In the genomic region with DNA sequence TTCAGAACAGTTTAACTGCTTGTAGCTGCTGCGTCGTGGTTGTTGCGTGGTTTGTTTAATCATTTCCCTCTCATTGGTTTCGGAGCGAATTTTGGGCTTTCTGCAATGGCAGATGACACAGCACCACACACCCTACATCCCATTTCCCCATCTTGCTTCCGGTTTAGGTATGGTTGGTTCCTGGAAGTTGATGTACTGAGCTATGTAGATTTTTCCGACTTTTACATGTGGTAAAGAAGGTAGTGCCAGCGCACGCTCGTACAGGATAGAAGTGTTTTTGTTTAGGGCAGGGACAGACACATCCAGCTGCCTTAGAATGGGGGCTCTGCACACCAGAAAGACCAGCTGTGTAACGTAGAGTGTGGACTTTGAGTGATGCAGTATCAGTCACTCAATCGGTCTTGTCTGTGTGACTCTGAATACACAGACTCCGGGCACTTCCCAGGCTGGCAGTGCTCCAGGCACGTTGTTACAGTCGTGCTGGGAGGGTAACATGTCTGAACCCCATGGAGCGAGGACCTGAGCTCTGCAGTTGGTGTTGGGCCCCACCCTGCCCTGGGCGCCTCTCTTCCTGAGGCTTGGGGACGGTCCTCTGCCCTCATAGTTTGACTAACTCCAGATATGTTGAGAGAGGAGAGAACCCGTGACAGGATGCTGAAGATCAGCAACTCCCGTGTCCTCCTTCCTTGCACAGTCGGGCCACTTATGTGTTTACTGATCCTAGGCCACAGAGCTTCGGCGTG, we compare ENCODE assay signal across 13 cellular contexts.
DNase-seq lines count a peak whose midpoint lies in the region; ATAC-seq and TF ChIP-seq lines count a peak whose summit lies in the region.
"Had no signal": no experiment of that assay in that cellular context is flagged by ENCODE, and none has a peak within 500 bp of the region (broad histone marks: within the 10 kb centered on the region; RNA-seq: fewer than 3 reads in every experiment).

No MANE protein-coding gene starts in this region.

- H3K4me3 ChIP-seq in BLaER1 treated with 17β-estradiol and CSF1 and Interleukin-3, amounts not matched to agents 10 nM and 100 nM, result no peak overlapping the region
- no peak overlapping the region for H3K4me3 ChIP-seq in HEK293 (ENCODE audit: low read depth, low read length)
- H3K4me3 ChIP-seq: ascending aorta had no signal

- CTCF ChIA-PET in HEK293 (lab: Yijun Ruan, JAX), result interaction anchor here (0.6 kb wide), 2 partner anchors 32 to 318 kb away, joined by 3 read pairs; no protein-coding TSS in a partner anchor
- CTCF ChIA-PET in activated CD4-positive, alpha-beta memory T cell treated with anti-CD3 and anti-CD28 coated beads, Interleukin-2, amount 10 ng/mL, durations not matched to agents 7 days and 5 days (lab: Charles Lee), result interaction anchor here (1.1 to 1.8 kb wide), 7 partner anchors 13 to 80 kb away, joined by 3 to 6 read pairs (median 3); no protein-coding TSS in a partner anchor

- peaks cover 78% of the 10 kb centered on the region for H3K4me1 Mint-ChIP-seq in activated CD4-positive, alpha-beta memory T cell treated with anti-CD3 and anti-CD28 coated beads, Interleukin-2, amount 10 ng/mL, durations not matched to agents 7 days and 5 days

- no peaks in the 10 kb centered on the region for H3K9me3 ChIP-seq in BLaER1 treated with 17β-estradiol and CSF1 and Interleukin-3, amounts not matched to agents 10 nM and 100 nM (replicated peaks in 1 of 11)
- no peaks in the 10 kb centered on the region for H3K9me3 ChIP-seq in HEK293 (ENCODE audit: control insufficient read depth, insufficient read depth, low read depth, low read length)
- H3K9me3 ChIP-seq: ascending aorta had no signal

- H3K4me3 Mint-ChIP-seq in activated CD4-positive, alpha-beta memory T cell treated with anti-CD3 and anti-CD28 coated beads, Interleukin-2, amount 10 ng/mL, durations not matched to agents 7 days and 5 days, result peak overlapping the region; percentile 21

- H3K27ac ChIP-seq in BLaER1 treated with 17β-estradiol and CSF1 and Interleukin-3, amounts not matched to agents 10 nM and 100 nM, result peak overlapping the region in 3 of 11 experiments; percentile 15 to 52 (median 26); a peak in 3 of 22 replicates
- H3K27ac ChIP-seq in HEK293 (ENCODE audit: extremely low read depth, low read depth, low read length), result no peak overlapping the region
- H3K27ac ChIP-seq: ascending aorta, WERI-Rb-1 had no signal

- peak overlapping the region; percentile 87 for H3K27ac Mint-ChIP-seq in activated CD4-positive, alpha-beta memory T cell treated with anti-CD3 and anti-CD28 coated beads, Interleukin-2, amount 10 ng/mL, durations not matched to agents 7 days and 5 days

- POLR2A ChIA-PET in HEK293 (lab: Yijun Ruan, JAX), result no interaction called here
- POLR2A ChIA-PET in activated CD4-positive, alpha-beta memory T cell treated with anti-CD3 and anti-CD28 coated beads, Interleukin-2, amount 10 ng/mL, durations not matched to agents 7 days and 5 days (lab: Charles Lee), result interaction anchor here (0.7 to 3.9 kb wide), 19 partner anchors 9 to 365 kb away, joined by 3 to 26 read pairs (median 4); no protein-coding TSS in a partner anchor

- H3K9me3 Mint-ChIP-seq in activated CD4-positive, alpha-beta memory T cell treated with anti-CD3 and anti-CD28 coated beads, Interleukin-2, amount 10 ng/mL, durations not matched to agents 7 days and 5 days, result peaks cover 5% of the 10 kb centered on the region

- DNase-seq in activated CD4-positive, alpha-beta memory T cell treated with anti-CD3 and anti-CD28 coated beads, Interleukin-2, amount 10 ng/mL, durations not matched to agents 7 days and 5 days, result peak; percentile 46
- DNase-seq in lung microvascular endothelial cell (ENCODE audit: low read depth in 2 of 2), result peak; percentile 36 to 45
- DNase-seq: NCI-H1694, PC-3, small intestine, WERI-Rb-1 had no signal

- H3K27me3 ChIP-seq in BLaER1 treated with 17β-estradiol and CSF1 and Interleukin-3, amounts not matched to agents 10 nM and 100 nM, result peaks cover 9 to 73% (median 57%) of the 10 kb centered on the region in 11 experiments; a peak in 21 of 22 replicates
- H3K27me3 ChIP-seq: ascending aorta had no signal

- no peak overlapping the region for H3K9ac ChIP-seq in BLaER1 treated with 17β-estradiol and CSF1 and Interleukin-3, amounts not matched to agents 10 nM and 100 nM

- H4K20me1 ChIP-seq in BLaER1 treated with 17β-estradiol and CSF1 and Interleukin-3, amounts not matched to agents 10 nM and 100 nM, result peaks cover 30 to 95% (median 90%) of the 10 kb centered on the region in 11 experiments; a peak in 21 of 22 replicates

- H3K27me3 Mint-ChIP-seq in activated CD4-positive, alpha-beta memory T cell treated with anti-CD3 and anti-CD28 coated beads, Interleukin-2, amount 10 ng/mL, durations not matched to agents 7 days and 5 days, result no peaks in the 10 kb centered on the region

- peaks cover 0 to 33% (median 16%) of the 10 kb centered on the region in 10 experiments; a peak in 14 of 20 replicates for H3K4me1 ChIP-seq in BLaER1 treated with 17β-estradiol and CSF1 and Interleukin-3, amounts not matched to agents 10 nM and 100 nM
- peaks cover 10% of the 10 kb centered on the region for H3K4me1 ChIP-seq in HEK293 (ENCODE audit: control insufficient read depth, insufficient read depth, low read length)
- H3K4me1 ChIP-seq: ascending aorta had no signal

- no peak for TF ChIP-seq CTCF in HEK293 (tag by site-specific recombination; IDR thresholded peaks at IDR 0.05)

- peaks cover 83% of the 10 kb centered on the region for H3K36me3 Mint-ChIP-seq in activated CD4-positive, alpha-beta memory T cell treated with anti-CD3 and anti-CD28 coated beads, Interleukin-2, amount 10 ng/mL, durations not matched to agents 7 days and 5 days (ENCODE audit: low read depth)

- ATAC-seq in HG03039 (IDR thresholded peaks at IDR 0.05; ENCODE audit: unreplicated experiment), result no peak
- no peak for ATAC-seq in GM21447 (IDR thresholded peaks at IDR 0.05; ENCODE audit: unreplicated experiment)
- no peak for ATAC-seq in GM18517 (IDR thresholded peaks at IDR 0.05; ENCODE audit: unreplicated experiment)
- ATAC-seq in GM19463 (IDR thresholded peaks at IDR 0.05; ENCODE audit: unreplicated experiment), result no peak
- ATAC-seq: PC-3 had no signal

- peaks cover 10 to 65% (median 41%) of the 10 kb centered on the region in 11 experiments for H3K36me3 ChIP-seq in BLaER1 treated with 17β-estradiol and CSF1 and Interleukin-3, amounts not matched to agents 10 nM and 100 nM
- H3K36me3 ChIP-seq in HEK293 (ENCODE audit: control insufficient read depth in 2 of 2, insufficient read depth in 1 of 2, low read length in 2 of 2), result peaks cover 0 to 2% of the 10 kb centered on the region in 2 experiments; a peak in 1 of 3 replicates

- peak overlapping the region in 7 of 11 experiments; percentile 30 to 78 (median 74); a peak in 13 of 22 replicates for H3K4me2 ChIP-seq in BLaER1 treated with 17β-estradiol and CSF1 and Interleukin-3, amounts not matched to agents 10 nM and 100 nM

TF ChIP-seq in HEK293, 187 proteins besides CTCF, POLR2A, EP300 and RAD21:
- TF ChIP-seq, protein P1, sequence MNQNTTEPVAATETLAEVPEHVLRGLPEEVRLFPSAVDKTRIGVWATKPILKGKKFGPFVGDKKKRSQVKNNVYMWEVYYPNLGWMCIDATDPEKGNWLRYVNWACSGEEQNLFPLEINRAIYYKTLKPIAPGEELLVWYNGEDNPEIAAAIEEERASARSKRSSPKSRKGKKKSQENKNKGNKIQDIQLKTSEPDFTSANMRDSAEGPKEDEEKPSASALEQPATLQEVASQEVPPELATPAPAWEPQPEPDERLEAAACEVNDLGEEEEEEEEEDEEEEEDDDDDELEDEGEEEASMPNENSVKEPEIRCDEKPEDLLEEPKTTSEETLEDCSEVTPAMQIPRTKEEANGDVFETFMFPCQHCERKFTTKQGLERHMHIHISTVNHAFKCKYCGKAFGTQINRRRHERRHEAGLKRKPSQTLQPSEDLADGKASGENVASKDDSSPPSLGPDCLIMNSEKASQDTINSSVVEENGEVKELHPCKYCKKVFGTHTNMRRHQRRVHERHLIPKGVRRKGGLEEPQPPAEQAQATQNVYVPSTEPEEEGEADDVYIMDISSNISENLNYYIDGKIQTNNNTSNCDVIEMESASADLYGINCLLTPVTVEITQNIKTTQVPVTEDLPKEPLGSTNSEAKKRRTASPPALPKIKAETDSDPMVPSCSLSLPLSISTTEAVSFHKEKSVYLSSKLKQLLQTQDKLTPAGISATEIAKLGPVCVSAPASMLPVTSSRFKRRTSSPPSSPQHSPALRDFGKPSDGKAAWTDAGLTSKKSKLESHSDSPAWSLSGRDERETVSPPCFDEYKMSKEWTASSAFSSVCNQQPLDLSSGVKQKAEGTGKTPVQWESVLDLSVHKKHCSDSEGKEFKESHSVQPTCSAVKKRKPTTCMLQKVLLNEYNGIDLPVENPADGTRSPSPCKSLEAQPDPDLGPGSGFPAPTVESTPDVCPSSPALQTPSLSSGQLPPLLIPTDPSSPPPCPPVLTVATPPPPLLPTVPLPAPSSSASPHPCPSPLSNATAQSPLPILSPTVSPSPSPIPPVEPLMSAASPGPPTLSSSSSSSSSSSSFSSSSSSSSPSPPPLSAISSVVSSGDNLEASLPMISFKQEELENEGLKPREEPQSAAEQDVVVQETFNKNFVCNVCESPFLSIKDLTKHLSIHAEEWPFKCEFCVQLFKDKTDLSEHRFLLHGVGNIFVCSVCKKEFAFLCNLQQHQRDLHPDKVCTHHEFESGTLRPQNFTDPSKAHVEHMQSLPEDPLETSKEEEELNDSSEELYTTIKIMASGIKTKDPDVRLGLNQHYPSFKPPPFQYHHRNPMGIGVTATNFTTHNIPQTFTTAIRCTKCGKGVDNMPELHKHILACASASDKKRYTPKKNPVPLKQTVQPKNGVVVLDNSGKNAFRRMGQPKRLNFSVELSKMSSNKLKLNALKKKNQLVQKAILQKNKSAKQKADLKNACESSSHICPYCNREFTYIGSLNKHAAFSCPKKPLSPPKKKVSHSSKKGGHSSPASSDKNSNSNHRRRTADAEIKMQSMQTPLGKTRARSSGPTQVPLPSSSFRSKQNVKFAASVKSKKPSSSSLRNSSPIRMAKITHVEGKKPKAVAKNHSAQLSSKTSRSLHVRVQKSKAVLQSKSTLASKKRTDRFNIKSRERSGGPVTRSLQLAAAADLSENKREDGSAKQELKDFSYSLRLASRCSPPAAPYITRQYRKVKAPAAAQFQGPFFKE (tag by site-specific recombination; IDR thresholded peaks at IDR 0.05; ENCODE audit: borderline replicate concordance), result no peak
- peak; percentile 29 for TF ChIP-seq ZIC2 (tag by site-specific recombination; IDR thresholded peaks at IDR 0.05)
- TF ChIP-seq ZNF184 (tag by site-specific recombination; IDR thresholded peaks at IDR 0.05), result no peak
- no peak for TF ChIP-seq ZNF555 (tag by site-specific recombination; conservative IDR thresholded peaks at IDR 0.05)
